Comparison of ENCODE assay signal across 25 cellular contexts in genomic region chr10:98256692-98257091, GRCh38. TPM values are rescaled to one million over a fixed set of nuclear protein-coding genes. Genes with fewer than 3 reads are reported as not detected.
"Had no signal": no experiment of that assay in that cellular context is flagged by ENCODE, and none has a peak within 500 bp of the region (broad histone marks: within the 10 kb centered on the region; RNA-seq: fewer than 3 reads in every experiment).

No MANE protein-coding gene starts in this region.

- H3K27me3 ChIP-seq: esophagus squamous epithelium, gastroesophageal sphincter, neural progenitor cell, tibial artery, upper lobe of right lung, vagina had no signal

- DNase-seq: effector memory CD8-positive, alpha-beta T cell; esophagus squamous epithelium; foreskin fibroblast; left colon; left ventricle myocardium superior; mesenchymal stem cell; midbrain; occipital lobe; right cardiac atrium; stimulated activated CD4-positive, alpha-beta T cell treated with anti-CD3 and anti-CD28 coated beads, Interleukin-4, amount 100 ng/mL, for 1 hour; stimulated activated CD8-positive, alpha-beta memory T cell treated with anti-CD3 and anti-CD28 coated beads, Interleukin-4, amount 100 ng/mL, for 48 hours; tibial artery; upper lobe of right lung had no signal

- H3K9me3 ChIP-seq: esophagus squamous epithelium, gastroesophageal sphincter, tibial artery, upper lobe of right lung, vagina had no signal

- H3K27ac ChIP-seq: epithelial cell of prostate, esophagus squamous epithelium, gastroesophageal sphincter, neural progenitor cell, parathyroid adenoma, tibial artery, upper lobe of right lung, vagina had no signal

- H3K36me3 ChIP-seq: neural progenitor cell, upper lobe of right lung, vagina had no signal

- H3K9ac ChIP-seq: neural progenitor cell, parathyroid adenoma had no signal

- H3K27me3 Mint-ChIP-seq: dendritic cell treated with granulocyte-macrophage colony-stimulating factor and Interleukin-4, amounts not matched to agents 40 ng/mL and 50 ng/mL, for 4 days; effector memory CD8-positive, alpha-beta T cell; natural killer cell treated with Interleukin-12 subunit alpha and Interleukin-12 subunit beta and Interleukin-15 and Interleukin-18, amount 100 ng/mL, for 72 hours; stimulated activated memory B cell treated with anti-CD40 and anti-IgM and Interleukin-4, amounts not matched to agents 10 μg/mL and 1 μg/mL and 100 μg/mL, for 72 hours; stimulated activated naive CD8-positive, alpha-beta T cell treated with anti-CD3 and anti-CD28 coated beads, Interleukin-15, Interleukin-2, amounts not matched to agents 100 ng/mL and 50 ng/mL, for 24 hours had no signal

- H3K4me1 Mint-ChIP-seq: stimulated activated memory B cell treated with anti-CD40 and anti-IgM and Interleukin-4, amounts not matched to agents 10 μg/mL and 1 μg/mL and 100 μg/mL, for 72 hours had no signal

- H3K4me3 ChIP-seq: esophagus squamous epithelium, gastroesophageal sphincter, lung, neural progenitor cell, smooth muscle cell, tibial artery, upper lobe of right lung, vagina had no signal

- H3K4me1 ChIP-seq: neural progenitor cell, upper lobe of right lung had no signal

- H3K9me3 Mint-ChIP-seq: dendritic cell treated with granulocyte-macrophage colony-stimulating factor and Interleukin-4, amounts not matched to agents 40 ng/mL and 50 ng/mL, for 4 days; effector memory CD8-positive, alpha-beta T cell; natural killer cell treated with Interleukin-12 subunit alpha and Interleukin-12 subunit beta and Interleukin-15 and Interleukin-18, amount 100 ng/mL, for 72 hours; neural progenitor cell; stimulated activated memory B cell treated with anti-CD40 and anti-IgM and Interleukin-4, amounts not matched to agents 10 μg/mL and 1 μg/mL and 100 μg/mL, for 72 hours; stimulated activated naive CD8-positive, alpha-beta T cell treated with anti-CD3 and anti-CD28 coated beads, Interleukin-15, Interleukin-2, amounts not matched to agents 100 ng/mL and 50 ng/mL, for 24 hours had no signal

- H3K4me3 Mint-ChIP-seq: dendritic cell treated with granulocyte-macrophage colony-stimulating factor and Interleukin-4, amounts not matched to agents 40 ng/mL and 50 ng/mL, for 4 days; effector memory CD8-positive, alpha-beta T cell; natural killer cell treated with Interleukin-12 subunit alpha and Interleukin-12 subunit beta and Interleukin-15 and Interleukin-18, amount 100 ng/mL, for 72 hours; neural progenitor cell; stimulated activated memory B cell treated with anti-CD40 and anti-IgM and Interleukin-4, amounts not matched to agents 10 μg/mL and 1 μg/mL and 100 μg/mL, for 72 hours; stimulated activated naive CD8-positive, alpha-beta T cell treated with anti-CD3 and anti-CD28 coated beads, Interleukin-15, Interleukin-2, amounts not matched to agents 100 ng/mL and 50 ng/mL, for 24 hours had no signal

- H3K36me3 Mint-ChIP-seq: natural killer cell treated with Interleukin-12 subunit alpha and Interleukin-12 subunit beta and Interleukin-15 and Interleukin-18, amount 100 ng/mL, for 72 hours; neural progenitor cell had no signal

- FAIRE-seq: colon had no signal

- H3K27ac Mint-ChIP-seq: dendritic cell treated with granulocyte-macrophage colony-stimulating factor and Interleukin-4, amounts not matched to agents 40 ng/mL and 50 ng/mL, for 4 days; effector memory CD8-positive, alpha-beta T cell; natural killer cell treated with Interleukin-12 subunit alpha and Interleukin-12 subunit beta and Interleukin-15 and Interleukin-18, amount 100 ng/mL, for 72 hours; neural progenitor cell; stimulated activated memory B cell treated with anti-CD40 and anti-IgM and Interleukin-4, amounts not matched to agents 10 μg/mL and 1 μg/mL and 100 μg/mL, for 72 hours; stimulated activated naive CD8-positive, alpha-beta T cell treated with anti-CD3 and anti-CD28 coated beads, Interleukin-15, Interleukin-2, amounts not matched to agents 100 ng/mL and 50 ng/mL, for 24 hours had no signal

- H3K4me2 ChIP-seq: neural progenitor cell, smooth muscle cell had no signal

- H2AFZ ChIP-seq: neural progenitor cell, parathyroid adenoma had no signal

RNA-seq across cellular contexts. Expression of gene LOXL4, which starts 11.3 kb away (rescaled TPM):
- total RNA-seq: natural killer cell treated with Interleukin-12 subunit alpha and Interleukin-12 subunit beta and Interleukin-15 and Interleukin-18, amount 100 ng/mL, for 72 hours had no signal
